Comparison of ENCODE assay signal across 8 cellular contexts in genomic region chr11:67354314-67355022, GRCh38. TPM values are rescaled to one million over a fixed set of nuclear protein-coding genes. Genes with fewer than 3 reads are reported as not detected.
A peak's percentile ranks its signal among the peaks of the same experiment; 100 is the strongest.
DNase-seq lines count a peak whose midpoint lies in the region; ATAC-seq and TF ChIP-seq lines count a peak whose summit lies in the region.

No MANE protein-coding gene starts in this region.

- H3K36me3 Mint-ChIP-seq in activated naive CD8-positive, alpha-beta T cell treated with anti-CD3 and anti-CD28 coated beads, Interleukin-2, amount 50 U/mL, for 24 hours (ENCODE audit: low read depth): no peaks in the 10 kb centered on the region

- intact Hi-C loops in left cardiac atrium (cut with DNase I): no loop called here
- intact Hi-C loops in sciatic nerve (cut with DNase I): loop anchor here (2.0 kb wide), 1 partner anchor 28 kb away; no protein-coding TSS in a partner anchor

- peak; percentile 49; the same call in 1 of the 2 replicates for TF ChIP-seq EP300 in Ishikawa (IDR thresholded peaks at IDR 0.05; ENCODE audit: borderline replicate concordance)

- peak; percentile 98 for DNase-seq in EH (ENCODE audit: low read depth)
- DNase-seq in activated naive CD8-positive, alpha-beta T cell treated with anti-CD3 and anti-CD28 coated beads, Interleukin-2, amount 50 U/mL, for 24 hours: peak; percentile 40
- DNase-seq in left cardiac atrium: peak; percentile 89
- no peak for DNase-seq in sciatic nerve (ENCODE audit: low spot score)
- no peak for DNase-seq in NCI-H345 treated with DMSO at 0.1 percent for 48 hours (lab: John Stamatoyannopoulos, UW; ENCODE audit: unreplicated experiment)
- no peak for DNase-seq in activated CD8-positive, alpha-beta memory T cell treated with anti-CD3 and anti-CD28 coated beads, Interleukin-2, amount 50 U/mL, for 48 hours
- no peak for DNase-seq in DMS 273 (lab: John Stamatoyannopoulos, UW; ENCODE audit: unreplicated experiment)

- H3K27ac Mint-ChIP-seq in activated naive CD8-positive, alpha-beta T cell treated with anti-CD3 and anti-CD28 coated beads, Interleukin-2, amount 50 U/mL, for 24 hours: peak overlapping the region; percentile 97

- peak overlapping the region; percentile 96 for H3K4me3 Mint-ChIP-seq in activated naive CD8-positive, alpha-beta T cell treated with anti-CD3 and anti-CD28 coated beads, Interleukin-2, amount 50 U/mL, for 24 hours

- TF ChIP-seq RAD21 in Ishikawa (IDR thresholded peaks at IDR 0.05; ENCODE audit: low read depth): no peak

- H3K4me1 Mint-ChIP-seq in activated naive CD8-positive, alpha-beta T cell treated with anti-CD3 and anti-CD28 coated beads, Interleukin-2, amount 50 U/mL, for 24 hours: peaks cover 67% of the 10 kb centered on the region

- no peaks in the 10 kb centered on the region for H3K9me3 Mint-ChIP-seq in activated naive CD8-positive, alpha-beta T cell treated with anti-CD3 and anti-CD28 coated beads, Interleukin-2, amount 50 U/mL, for 24 hours

- H3K27me3 Mint-ChIP-seq in activated naive CD8-positive, alpha-beta T cell treated with anti-CD3 and anti-CD28 coated beads, Interleukin-2, amount 50 U/mL, for 24 hours: no peaks in the 10 kb centered on the region

- ATAC-seq in activated naive CD8-positive, alpha-beta T cell treated with anti-CD3 and anti-CD28 coated beads, Interleukin-2, amount 50 U/mL, for 24 hours: peak; percentile 37
- ATAC-seq in left cardiac atrium: peak; percentile 9 to 61
- ATAC-seq in sciatic nerve: peak; percentile 6

TF ChIP-seq in Ishikawa, 13 proteins besides CTCF, POLR2A, EP300 and RAD21:
- TF ChIP-seq TEAD4 (IDR thresholded peaks at IDR 0.05) (no peak), ZBTB7A (IDR thresholded peaks at IDR 0.05; ENCODE audit: low read depth) (0 out of 2 replicates have a peak, but pooled peaks have one; percentile 4), EGR1 (IDR thresholded peaks at IDR 0.05) (peak; percentile 13; the same call in 1 of the 2 replicates)

RNA-seq across cellular contexts. Expression of gene POLD4, which starts 1.1 kb away (rescaled TPM):
- total RNA-seq in left cardiac atrium (10 to 100 TPM; 54.5 to 59.3 TPM), sciatic nerve (43.5 TPM)

RNA-seq across cellular contexts. Expression of gene CLCF1, which starts 18.9 kb away (rescaled TPM):
- total RNA-seq in left cardiac atrium: 1 to 10 TPM; 1.1 to 4.6 TPM
- total RNA-seq in sciatic nerve: 7.5 TPM

RNA-seq across cellular contexts. Expression of gene RAD9A, which starts 37.3 kb away (rescaled TPM):
- total RNA-seq in left cardiac atrium (1 to 10 TPM; 6.2 to 9.0 TPM), sciatic nerve (23.8 TPM)

RNA-seq across cellular contexts. Expression of gene PPP1CA, which starts 47.2 kb away (rescaled TPM):
- 10 to 100 TPM; 86.7 to 94.1 TPM for total RNA-seq in left cardiac atrium
- total RNA-seq in sciatic nerve: 56.2 TPM

RNA-seq across cellular contexts. Expression of gene TBC1D10C, which starts 49.4 kb away (rescaled TPM):
- total RNA-seq in left cardiac atrium: 1 to 10 TPM; 2.4 to 2.8 TPM
- 7.4 TPM for total RNA-seq in sciatic nerve

Comparison
In these comparisons a context has a peak if more than half of its experiments do, and no peak if none do; other contexts are left out.
1. DNase-seq: peak in EH (single experiment), activated naive CD8-positive, alpha-beta T cell treated with anti-CD3 and anti-CD28 coated beads, Interleukin-2, amount 50 U/mL, for 24 hours (single experiment) and left cardiac atrium (single experiment); none in sciatic nerve (single experiment), NCI-H345 treated with DMSO at 0.1 percent for 48 hours (single experiment), activated CD8-positive, alpha-beta memory T cell treated with anti-CD3 and anti-CD28 coated beads, Interleukin-2, amount 50 U/mL, for 48 hours (single experiment) and DMS 273 (single experiment).
2. Peak in every context shown above with its lines, with median percentiles within 50 percentile points of each other: ATAC-seq.